ENCODE assay signal across 8 cellular contexts in genomic region chrX:26334232-26334631, GRCh38.
"Had no signal": no experiment of that assay in that cellular context is flagged by ENCODE, and none has a peak within 500 bp of the region (broad histone marks: within the 10 kb centered on the region; RNA-seq: fewer than 3 reads in every experiment).

No MANE protein-coding gene starts in this region.

- FAIRE-seq: G401.6, GM12878, GM12891, GM12892, GM18507, GM19239 had no signal

- ATAC-seq: GM12878 had no signal

- H3K4me3 ChIP-seq: GM12878 had no signal

- DNase-seq: GDM1, GF-D8 had no signal
